ENCODE assay signal across 12 cellular contexts in the genomic region with DNA sequence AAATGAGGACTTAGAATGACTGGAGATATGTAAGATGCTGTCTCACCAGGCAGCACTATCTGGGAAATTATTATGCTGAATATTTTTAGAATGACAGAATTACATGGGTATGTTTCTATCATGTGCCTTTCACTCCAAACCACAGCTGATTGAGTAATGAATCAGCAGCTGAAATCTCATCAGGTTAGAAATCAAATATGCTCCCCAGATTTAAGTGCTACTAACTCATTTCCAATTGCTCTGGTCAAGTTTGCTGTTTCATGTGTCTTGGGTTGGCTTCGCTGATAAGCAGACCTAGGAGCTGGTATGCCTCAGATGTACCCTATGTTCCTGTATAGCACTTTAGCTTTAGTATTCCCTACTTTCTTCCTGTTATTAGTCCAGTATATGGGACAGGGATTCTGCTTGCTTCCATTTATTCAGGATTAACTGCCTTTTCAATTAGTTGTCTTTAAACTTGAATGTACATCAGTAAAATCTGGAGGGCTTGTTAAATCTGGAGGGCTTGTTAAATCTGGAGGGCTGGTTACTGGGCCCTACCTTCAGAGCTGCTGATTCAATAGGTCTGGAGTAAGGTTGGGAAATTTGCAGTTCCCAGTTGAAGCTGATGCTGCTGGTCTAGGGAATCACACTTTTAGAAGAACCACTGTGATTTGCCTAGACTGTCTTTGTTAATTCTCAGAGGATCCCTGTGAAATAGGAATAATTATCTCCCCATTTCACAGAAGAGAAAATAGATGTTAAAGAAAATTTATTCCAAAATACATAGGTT.
DNase-seq lines count a peak whose midpoint lies in the region; ATAC-seq, FAIRE-seq and TF ChIP-seq lines count a peak whose summit lies in the region.
"Had no signal": no experiment of that assay in that cellular context is flagged by ENCODE, and none has a peak within 500 bp of the region (broad histone marks: within the 10 kb centered on the region; RNA-seq: fewer than 3 reads in every experiment).

No MANE protein-coding gene starts in this region.

- no peak overlapping the region for H3K4me3 Mint-ChIP-seq in naive thymus-derived CD4-positive, alpha-beta T cell
- H3K4me3 Mint-ChIP-seq: activated naive CD8-positive, alpha-beta T cell treated with anti-CD3 and anti-CD28 coated beads, Interleukin-2, amount 10 ng/mL, durations not matched to agents 7 days and 5 days had no signal

- ATAC-seq in thoracic aorta (ENCODE audit: insufficient number of reproducible peaks, low FRiP score, low read depth) = peak; percentile 63
- ATAC-seq in naive thymus-derived CD4-positive, alpha-beta T cell = no peak
- ATAC-seq: gastroesophageal sphincter, K562 had no signal

- H3K27ac ChIP-seq in thoracic aorta = no peak overlapping the region
- no peak overlapping the region for H3K27ac ChIP-seq in naive thymus-derived CD4-positive, alpha-beta T cell (ENCODE audit: low read depth, low read length)
- H3K27ac ChIP-seq: gastroesophageal sphincter had no signal

- peaks cover 0 to 3% (median 0%) of the 10 kb centered on the region in 11 donors for H3K9me3 Mint-ChIP-seq in naive thymus-derived CD4-positive, alpha-beta T cell
- H3K9me3 Mint-ChIP-seq: activated naive CD8-positive, alpha-beta T cell treated with anti-CD3 and anti-CD28 coated beads, Interleukin-2, amount 10 ng/mL, durations not matched to agents 7 days and 5 days had no signal

- no peaks in the 10 kb centered on the region for H3K4me1 Mint-ChIP-seq in naive thymus-derived CD4-positive, alpha-beta T cell
- H3K4me1 Mint-ChIP-seq: activated naive CD8-positive, alpha-beta T cell treated with anti-CD3 and anti-CD28 coated beads, Interleukin-2, amount 10 ng/mL, durations not matched to agents 7 days and 5 days had no signal

- H3K9me3 ChIP-seq in thoracic aorta = no peaks in the 10 kb centered on the region
- no peaks in the 10 kb centered on the region for H3K9me3 ChIP-seq in naive thymus-derived CD4-positive, alpha-beta T cell (ENCODE audit: control insufficient read depth in 2 of 3, low read length in 3 of 3)
- H3K9me3 ChIP-seq: gastroesophageal sphincter had no signal

- H3K36me3 Mint-ChIP-seq in naive thymus-derived CD4-positive, alpha-beta T cell = no peaks in the 10 kb centered on the region
- H3K36me3 Mint-ChIP-seq: activated naive CD8-positive, alpha-beta T cell treated with anti-CD3 and anti-CD28 coated beads, Interleukin-2, amount 10 ng/mL, durations not matched to agents 7 days and 5 days had no signal

- no peaks in the 10 kb centered on the region for H3K27me3 ChIP-seq in thoracic aorta (replicated peaks; ENCODE audit: insufficient read depth)
- no peaks in the 10 kb centered on the region for H3K27me3 ChIP-seq in naive thymus-derived CD4-positive, alpha-beta T cell (ENCODE audit: control insufficient read depth in 2 of 2, insufficient read depth in 2 of 2, low read length in 2 of 2)
- H3K27me3 ChIP-seq: gastroesophageal sphincter had no signal

- FAIRE-seq in D721Med (lab: Jason Lieb, UNC) = no peak
- FAIRE-seq: K562 had no signal

- no peaks in the 10 kb centered on the region for H3K36me3 ChIP-seq in thoracic aorta
- no peaks in the 10 kb centered on the region for H3K36me3 ChIP-seq in naive thymus-derived CD4-positive, alpha-beta T cell (ENCODE audit: control insufficient read depth in 2 of 3, insufficient read depth in 3 of 3, low read length in 3 of 3)
- H3K36me3 ChIP-seq: gastroesophageal sphincter had no signal

- no peak overlapping the region for H3K27ac Mint-ChIP-seq in naive thymus-derived CD4-positive, alpha-beta T cell
- H3K27ac Mint-ChIP-seq: activated naive CD8-positive, alpha-beta T cell treated with anti-CD3 and anti-CD28 coated beads, Interleukin-2, amount 10 ng/mL, durations not matched to agents 7 days and 5 days had no signal

- no peak overlapping the region for H3K4me3 ChIP-seq in foreskin fibroblast (ENCODE audit: low read depth in 1 of 2, low read length in 2 of 2)
- H3K4me3 ChIP-seq in thoracic aorta = no peak overlapping the region
- H3K4me3 ChIP-seq in naive thymus-derived CD4-positive, alpha-beta T cell (ENCODE audit: low read length) = no peak overlapping the region
- H3K4me3 ChIP-seq: gastroesophageal sphincter, K562, skin epidermis had no signal

- CTCF ChIA-PET in naive thymus-derived CD4-positive, alpha-beta T cell (lab: Charles Lee) = no interaction called here

- POLR2A ChIA-PET in naive thymus-derived CD4-positive, alpha-beta T cell (lab: Charles Lee) = no interaction called here

- TF ChIP-seq CTCF in foreskin fibroblast (IDR thresholded peaks at IDR 0.05; ENCODE audit: low read depth, low read length) (no peak), thoracic aorta (IDR thresholded peaks at IDR 0.05) (no peak), D721Med (IDR thresholded peaks at IDR 0.05; ENCODE audit: insufficient read depth, missing control alignments) (no peak)

- DNase-seq in H4 (ENCODE audit: low spot score) (peak; percentile 37), SW 1271 (lab: John Stamatoyannopoulos, UW) (peak; percentile 13 to 68), foreskin fibroblast (peak; percentile 89 to 92), thoracic aorta (ENCODE audit: low spot score) (no peak), HK-2 (ENCODE audit: unreplicated experiment) (no peak), D721Med (ENCODE audit: insufficient read length, low spot score) (no peak)
- no peak for DNase-seq in naive thymus-derived CD4-positive, alpha-beta T cell
- DNase-seq: activated CD4-positive, alpha-beta T cell treated with anti-CD3 and anti-CD28 coated beads, Interleukin-2, amount 50 U/mL, for 48 hours; activated naive CD8-positive, alpha-beta T cell treated with anti-CD3 and anti-CD28 coated beads, Interleukin-2, amount 10 ng/mL, durations not matched to agents 7 days and 5 days had no signal

- no peaks in the 10 kb centered on the region for H3K27me3 Mint-ChIP-seq in naive thymus-derived CD4-positive, alpha-beta T cell
- H3K27me3 Mint-ChIP-seq: activated naive CD8-positive, alpha-beta T cell treated with anti-CD3 and anti-CD28 coated beads, Interleukin-2, amount 10 ng/mL, durations not matched to agents 7 days and 5 days had no signal

- H3K4me1 ChIP-seq in thoracic aorta (ENCODE audit: control insufficient read depth in 1 of 2, low read depth in 2 of 2) = peaks cover 4 to 17% of the 10 kb centered on the region in 2 donors
- no peaks in the 10 kb centered on the region for H3K4me1 ChIP-seq in naive thymus-derived CD4-positive, alpha-beta T cell (ENCODE audit: control insufficient read depth in 2 of 2, insufficient read depth in 2 of 2, low read length in 2 of 2)
- H3K4me1 ChIP-seq: gastroesophageal sphincter had no signal

- intact Hi-C loops in naive thymus-derived CD4-positive, alpha-beta T cell (cut with micrococcal nuclease) = no loop called here

Comparison
In these comparisons a context has a peak if more than half of its experiments do, and no peak if none do; other contexts are left out.
1. DNase-seq: peak in H4 (single experiment), SW 1271 (2 of 2) and foreskin fibroblast (2 of 2); none in thoracic aorta (single experiment), naive thymus-derived CD4-positive, alpha-beta T cell (0 of 9), HK-2 (single experiment) and D721Med (single experiment).